ENCODE assay signal across 8 cellular contexts in the genomic region with DNA sequence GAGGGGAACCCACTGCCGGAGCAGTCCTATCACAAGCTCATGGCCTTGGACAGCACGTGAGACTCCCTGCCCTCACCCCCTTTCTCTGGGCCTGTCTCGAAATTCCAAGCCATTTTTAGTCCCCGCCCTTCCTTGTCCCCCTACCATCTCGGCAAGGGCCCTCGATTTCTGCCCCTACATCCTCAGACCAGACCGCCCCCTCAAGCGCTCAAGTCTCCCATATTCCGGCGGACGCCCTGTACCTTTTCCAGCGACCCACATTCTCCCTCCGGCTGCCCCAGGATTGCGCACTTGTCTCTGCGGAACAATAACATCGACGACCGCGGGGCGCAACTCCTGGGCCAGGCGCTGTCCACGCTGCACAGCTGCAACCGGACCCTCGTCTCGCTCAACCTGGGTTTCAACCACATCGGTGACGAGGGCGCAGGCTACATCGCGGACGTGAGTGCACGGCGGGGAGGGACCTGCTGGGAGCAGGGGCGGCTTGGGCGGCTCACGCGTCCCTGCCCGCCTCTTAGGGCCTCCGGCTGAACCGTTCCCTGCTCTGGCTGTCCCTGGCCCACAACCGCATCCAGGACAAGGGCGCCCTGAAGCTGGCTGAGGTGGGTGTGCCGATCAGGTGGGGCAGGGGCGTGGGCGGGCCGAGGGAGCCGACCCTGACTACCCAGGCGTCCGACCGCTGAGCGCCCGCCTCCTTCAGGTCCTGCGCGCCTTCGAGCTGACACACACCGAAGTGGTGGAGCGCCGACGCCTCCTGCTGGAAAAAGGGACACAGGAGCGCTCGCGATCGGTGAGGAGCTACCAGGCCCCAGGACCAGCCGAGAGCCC.
DNase-seq lines count a peak whose midpoint lies in the region; ATAC-seq and TF ChIP-seq lines count a peak whose summit lies in the region.

No MANE protein-coding gene starts in this region.

- peak overlapping the region; percentile 52 for H3K4me3 ChIP-seq in WI38 (ENCODE audit: low read depth, low read length)

- TF ChIP-seq CTCF in WI38 (IDR thresholded peaks at IDR 0.05; ENCODE audit: low read depth, low read length) = peak; percentile 72

- no peak for ATAC-seq in GM19328 (IDR thresholded peaks at IDR 0.05; ENCODE audit: unreplicated experiment)

- DNase-seq in NCI-H2081 (lab: John Stamatoyannopoulos, UW) (peak; percentile 77 to 78), NCI-H2081 treated with DMSO at 0.1 percent for 48 hours (lab: John Stamatoyannopoulos, UW) (no peak), NCI-H1930 (lab: John Stamatoyannopoulos, UW) (peak; percentile 75 to 77), kidney tubule cell (ENCODE audit: low spot score) (peak; percentile 80)
- DNase-seq in central memory CD4-positive, alpha-beta T cell = peak; percentile 45
- DNase-seq in stimulated activated CD4-positive, alpha-beta T cell treated with anti-CD3 and anti-CD28 coated beads, Interleukin-4, amount 100 ng/mL, for 48 hours (ENCODE audit: low read depth in 2 of 2) = peak; percentile 64 to 72
